ENCODE assay signal across 8 cellular contexts in the genomic region with DNA sequence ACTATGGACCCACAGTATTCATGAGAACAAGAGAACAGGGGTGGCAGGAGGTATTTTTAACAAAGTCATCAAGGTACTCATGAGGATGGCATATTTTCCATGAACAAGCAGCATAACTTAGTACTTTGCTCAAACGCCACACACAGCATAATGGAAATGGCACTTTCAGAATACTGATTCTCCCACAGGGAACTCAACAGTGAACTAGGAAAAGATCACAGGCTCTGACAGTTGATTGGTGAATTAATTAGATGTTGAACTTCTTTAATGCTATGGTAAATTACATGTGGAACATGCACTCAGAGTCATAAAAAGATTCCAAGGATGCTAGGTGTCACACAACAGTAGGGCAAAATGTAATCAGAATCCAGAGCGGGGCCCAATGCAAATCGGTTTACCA.
"Had no signal": no experiment of that assay in that cellular context is flagged by ENCODE, and none has a peak within 500 bp of the region (broad histone marks: within the 10 kb centered on the region; RNA-seq: fewer than 3 reads in every experiment).

No MANE protein-coding gene starts in this region.

- H2AFZ ChIP-seq: GM23248 had no signal

- H3K4me3 Mint-ChIP-seq: H9, HFFc6 had no signal

- H3K9me3 ChIP-seq: HAP-1 had no signal

- H3K9ac ChIP-seq: GM23248 had no signal

- ATAC-seq: HCT116 had no signal

- H3K4me1 ChIP-seq: HAP-1 had no signal

- H3K9me3 Mint-ChIP-seq: H9 had no signal

- H3K36me3 ChIP-seq: HAP-1 had no signal

- H3K4me3 ChIP-seq: GM23248, HAP-1 had no signal

- H3K27ac Mint-ChIP-seq: H9, HFFc6 had no signal

- DNase-seq: GM23248, GOT3, H7, H9, HCEC 1CT, HFFc6 had no signal

- H3K27ac ChIP-seq: GM23248 had no signal
